13 cellular contexts compared by ENCODE assay signal in genomic region chr19:33684550-33685303, GRCh38.
DNase-seq lines count a peak whose midpoint lies in the region; ATAC-seq and TF ChIP-seq lines count a peak whose summit lies in the region.
"Had no signal": no experiment of that assay in that cellular context is flagged by ENCODE, and none has a peak within 500 bp of the region (broad histone marks: within the 10 kb centered on the region; RNA-seq: fewer than 3 reads in every experiment).

No MANE protein-coding gene starts in this region.

- no peak overlapping the region for H3K27ac ChIP-seq in adrenal gland
- H3K27ac ChIP-seq: RWPE1 had no signal

- no peak for TF ChIP-seq CTCF in adrenal gland (IDR thresholded peaks at IDR 0.05)
- TF ChIP-seq CTCF in nephron (IDR thresholded peaks at IDR 0.05; ENCODE audit: unreplicated experiment in 3 of 3): no peak

- no peaks in the 10 kb centered on the region for H3K9me3 Mint-ChIP-seq in nephron
- H3K9me3 Mint-ChIP-seq: activated CD4-positive, alpha-beta memory T cell treated with anti-CD3 and anti-CD28 coated beads, Interleukin-2, amount 10 ng/mL, durations not matched to agents 7 days and 5 days; CD4-positive, alpha-beta T cell had no signal

- H3K4me3 Mint-ChIP-seq in nephron: peak overlapping the region; percentile 52 to 55 (median 54)
- H3K4me3 Mint-ChIP-seq: activated CD4-positive, alpha-beta memory T cell treated with anti-CD3 and anti-CD28 coated beads, Interleukin-2, amount 10 ng/mL, durations not matched to agents 7 days and 5 days; CD4-positive, alpha-beta T cell had no signal

- WGBS in adrenal gland, 4 donors: 8 to 20% (median 14%) methylated on average over 25 to 42 of the region's 42 CpGs

- H3K9me3 ChIP-seq in ES-I3 (ENCODE audit: control insufficient read depth, insufficient read depth, low read length) (no peaks in the 10 kb centered on the region), adrenal gland (replicated peaks in 1 of 3) (no peaks in the 10 kb centered on the region)

- H3K27me3 ChIP-seq in adrenal gland: peaks cover 16% of the 10 kb centered on the region

- TF ChIP-seq POLR2A in adrenal gland (IDR thresholded peaks at IDR 0.05): no peak

- H3K4me1 ChIP-seq in ES-I3 (ENCODE audit: insufficient read depth, low read length): 0 out of 2 replicates have a peak, but pooled peaks cover 2% of the 10 kb centered on the region
- no peaks in the 10 kb centered on the region for H3K4me1 ChIP-seq in adrenal gland (replicated peaks in 1 of 2)

- H3K27ac Mint-ChIP-seq in nephron: no peak overlapping the region
- H3K27ac Mint-ChIP-seq: activated CD4-positive, alpha-beta memory T cell treated with anti-CD3 and anti-CD28 coated beads, Interleukin-2, amount 10 ng/mL, durations not matched to agents 7 days and 5 days; CD4-positive, alpha-beta T cell had no signal

- no peaks in the 10 kb centered on the region for H3K36me3 Mint-ChIP-seq in nephron (ENCODE audit: low read depth)

- H3K4me3 ChIP-seq in adrenal gland: no peak overlapping the region

- peak; percentile 38 for DNase-seq in NCI-H1105 treated with DMSO at 0.1 percent for 48 hours (lab: John Stamatoyannopoulos, UW)
- peak in 5 of 7 donors; percentile 21 to 63 (median 44) for DNase-seq in adrenal gland
- no peak for DNase-seq in A172 (ENCODE audit: low spot score)
- no peak for DNase-seq in left colon
- DNase-seq in activated T-cell treated with anti-CD3 and anti-CD28 coated beads for 4 hours: no peak
- DNase-seq: activated CD4-positive, alpha-beta memory T cell treated with anti-CD3 and anti-CD28 coated beads, Interleukin-2, amount 10 ng/mL, durations not matched to agents 7 days and 5 days; effector CD8-positive, alpha-beta T cell; NCI-H446 treated with DMSO at 0.1 percent for 48 hours had no signal

- H3K4me1 Mint-ChIP-seq in nephron: peaks cover 5% of the 10 kb centered on the region
- H3K4me1 Mint-ChIP-seq: activated CD4-positive, alpha-beta memory T cell treated with anti-CD3 and anti-CD28 coated beads, Interleukin-2, amount 10 ng/mL, durations not matched to agents 7 days and 5 days had no signal

- ATAC-seq in HG03378 (IDR thresholded peaks at IDR 0.05; ENCODE audit: unreplicated experiment) (no peak), left colon (no peak)

- peak overlapping the region; percentile 11; the same call in 1 of the 2 replicates for H3K9ac ChIP-seq in ES-I3 (ENCODE audit: low read depth, low read length)

- peaks cover 61% of the 10 kb centered on the region for H3K27me3 Mint-ChIP-seq in nephron (ENCODE audit: low read depth)

- H3K36me3 ChIP-seq in ES-I3 (ENCODE audit: insufficient read depth, low read length) (no peaks in the 10 kb centered on the region; the same call in 1 of the 2 replicates), adrenal gland (replicated peaks in 1 of 2) (no peaks in the 10 kb centered on the region)

- intact Hi-C loops in adrenal gland (cut with DNase I): no loop called here
- intact Hi-C loops in left colon (cut with DNase I, micrococcal nuclease): no loop called here

Comparison
In these comparisons a context has a peak if more than half of its experiments do, and no peak if none do; other contexts are left out.
1. DNase-seq: peak in NCI-H1105 treated with DMSO at 0.1 percent for 48 hours (single experiment) and adrenal gland (5 of 7); none in A172 (single experiment), left colon (0 of 2) and activated T-cell treated with anti-CD3 and anti-CD28 coated beads for 4 hours (single experiment).